In genomic region chr6:3799731-3800130, GRCh38 we compare ENCODE assay signal across 21 cellular contexts. TPM values are rescaled to one million over a fixed set of nuclear protein-coding genes. Genes with fewer than 3 reads are reported as not detected.
"Had no signal": no experiment of that assay in that cellular context is flagged by ENCODE, and none has a peak within 500 bp of the region (broad histone marks: within the 10 kb centered on the region; RNA-seq: fewer than 3 reads in every experiment).

No MANE protein-coding gene starts in this region.

- H3K36me3 ChIP-seq: adrenal gland, breast epithelium, lower lobe of right lung, neural progenitor cell, upper lobe of right lung had no signal

- H2AFZ ChIP-seq: neural progenitor cell had no signal

- H3K4me3 ChIP-seq: adrenal gland, breast epithelium, coronary artery, lower lobe of right lung, neural progenitor cell, upper lobe of right lung had no signal

- H3K27me3 Mint-ChIP-seq: activated B cell treated with CpG ODN at 0.5 μM for 24 hours; activated CD4-positive, alpha-beta T cell treated with anti-CD3 and anti-CD28 coated beads for 36 hours; activated naive CD8-positive, alpha-beta T cell had no signal

- H3K27ac Mint-ChIP-seq: activated B cell treated with CpG ODN at 0.5 μM for 24 hours; activated CD4-positive, alpha-beta T cell treated with anti-CD3 and anti-CD28 coated beads for 36 hours; activated naive CD8-positive, alpha-beta T cell; activated T-cell treated with anti-CD3 and anti-CD28 coated beads, Interleukin-2, amount 50 U/mL, for 24 hours; activated T-helper 17 cell treated with anti-CD3 and anti-CD28 coated beads, Interleukin-2, amount 50 U/mL, for 72 hours; naive thymus-derived CD4-positive, alpha-beta T cell; neural progenitor cell had no signal

- H3K36me3 Mint-ChIP-seq: activated naive CD8-positive, alpha-beta T cell; naive thymus-derived CD4-positive, alpha-beta T cell; neural progenitor cell had no signal

- H3K9ac ChIP-seq: neural progenitor cell had no signal

- H3K27ac ChIP-seq: adrenal gland, breast epithelium, coronary artery, neural progenitor cell had no signal

- H3K4me1 Mint-ChIP-seq: naive thymus-derived CD4-positive, alpha-beta T cell had no signal

- H3K4me3 Mint-ChIP-seq: activated B cell treated with CpG ODN at 0.5 μM for 24 hours; activated CD4-positive, alpha-beta T cell treated with anti-CD3 and anti-CD28 coated beads for 36 hours; activated naive CD8-positive, alpha-beta T cell; activated T-cell treated with anti-CD3 and anti-CD28 coated beads, Interleukin-2, amount 50 U/mL, for 24 hours; activated T-helper 17 cell treated with anti-CD3 and anti-CD28 coated beads, Interleukin-2, amount 50 U/mL, for 72 hours; central memory CD8-positive, alpha-beta T cell; naive thymus-derived CD4-positive, alpha-beta T cell; neural progenitor cell had no signal

- H3K4me2 ChIP-seq: neural progenitor cell had no signal

- ATAC-seq: activated CD4-positive, alpha-beta T cell treated with anti-CD3 and anti-CD28 coated beads for 36 hours; activated T-helper 17 cell treated with anti-CD3 and anti-CD28 coated beads, Interleukin-2, amount 50 U/mL, for 72 hours; left lobe of liver; lower lobe of right lung; naive thymus-derived CD4-positive, alpha-beta T cell; stimulated activated naive CD8-positive, alpha-beta T cell treated with anti-CD3 and anti-CD28 coated beads, Interleukin-15, Interleukin-2, amounts not matched to agents 100 U/mL and 50 U/mL, for 24 hours; upper lobe of right lung had no signal

- DNase-seq: activated B cell treated with CpG ODN at 0.5 μM for 24 hours; activated CD4-positive, alpha-beta T cell treated with anti-CD3 and anti-CD28 coated beads for 36 hours; activated CD4-positive, alpha-beta T cell treated with anti-CD3 and anti-CD28 coated beads, Interleukin-2, amount 50 U/mL, for 4 hours; activated CD8-positive, alpha-beta memory T cell treated with anti-CD3 and anti-CD28 coated beads for 24 hours; activated CD8-positive, alpha-beta memory T cell treated with anti-CD3 and anti-CD28 coated beads, Interleukin-2, amount 50 U/mL, for 4 hours; activated T-cell treated with anti-CD3 and anti-CD28 coated beads, Interleukin-2, amount 50 U/mL, for 24 hours; adrenal gland; lower lobe of right lung; naive thymus-derived CD4-positive, alpha-beta T cell; retina; stimulated activated CD4-positive, alpha-beta T cell treated with anti-CD3 and anti-CD28 coated beads, Interleukin-2, amount 100 ng/mL, for 48 hours; stimulated activated naive CD8-positive, alpha-beta T cell treated with anti-CD3 and anti-CD28 coated beads, Interleukin-15, Interleukin-2, amounts not matched to agents 100 U/mL and 50 U/mL, for 24 hours; T-helper 9 cell; upper lobe of right lung had no signal

- H3K27me3 ChIP-seq: adrenal gland, breast epithelium, neural progenitor cell, upper lobe of right lung had no signal

- H3K4me1 ChIP-seq: breast epithelium had no signal

- H3K9me3 Mint-ChIP-seq: activated B cell treated with CpG ODN at 0.5 μM for 24 hours; activated T-cell treated with anti-CD3 and anti-CD28 coated beads, Interleukin-2, amount 50 U/mL, for 24 hours; activated T-helper 17 cell treated with anti-CD3 and anti-CD28 coated beads, Interleukin-2, amount 50 U/mL, for 72 hours; central memory CD8-positive, alpha-beta T cell had no signal

- H3K9me3 ChIP-seq: adrenal gland, breast epithelium, lower lobe of right lung, upper lobe of right lung had no signal

RNA-seq across cellular contexts. Expression of gene PXDC1, which starts 48.2 kb away (rescaled TPM):
- polyA plus RNA-seq: naive thymus-derived CD4-positive, alpha-beta T cell had no signal
